ENCODE assay signal across 8 cellular contexts in genomic region chr14:69726761-69727511, GRCh38. TPM values are rescaled to one million over a fixed set of nuclear protein-coding genes. Genes with fewer than 3 reads are reported as not detected.
DNase-seq lines count a peak whose midpoint lies in the region; ATAC-seq, FAIRE-seq and TF ChIP-seq lines count a peak whose summit lies in the region.

No MANE protein-coding gene starts in this region.

- ATAC-seq in A549: peak; percentile 98 to 99
- ATAC-seq in GM18498 (IDR thresholded peaks at IDR 0.05; ENCODE audit: unreplicated experiment): peak; percentile 95
- peak; percentile 89 for ATAC-seq in HG03066 (IDR thresholded peaks at IDR 0.05; ENCODE audit: low read depth, unreplicated experiment)

- peak; percentile 97 to 99 for TF ChIP-seq RAD21 in A549 (conservative IDR thresholded peaks at IDR 0.05 in 1 of 2, IDR thresholded peaks at IDR 0.05 in 1 of 2)
- TF ChIP-seq RAD21 in liver (IDR thresholded peaks at IDR 0.05): peak; percentile 96 to 99

- peak overlapping the region; percentile 59 to 72 for H3K9ac ChIP-seq in liver (ENCODE audit: low read depth in 1 of 2, low read length in 2 of 2)

- H3K36me3 ChIP-seq in liver (ENCODE audit: control insufficient read depth in 4 of 4, insufficient read depth in 3 of 4, low read depth in 1 of 4, low read length in 3 of 4): no peaks in the 10 kb centered on the region

- TF ChIP-seq CTCF in A549 (IDR thresholded peaks at IDR 0.05) (peak; percentile 98), liver (IDR thresholded peaks at IDR 0.05; ENCODE audit: low read depth, low read length, missing input control) (peak; percentile 92)

- peak; percentile 59 to 85 for DNase-seq in A549 (ENCODE audit: low read depth in 1 of 2, low spot score in 1 of 2)
- DNase-seq in NCI-H2227 treated with DMSO at 0.1 percent for 48 hours (lab: John Stamatoyannopoulos, UW): peak; percentile 73
- peak; percentile 83 for DNase-seq in activated CD4-positive, alpha-beta T cell treated with anti-CD3 and anti-CD28 coated beads, Interleukin-2, amount 50 U/mL, for 1 hour
- DNase-seq in cortex of kidney (lab: John Stamatoyannopoulos, UW): peak; percentile 38
- DNase-seq in stimulated activated CD4-positive, alpha-beta T cell treated with anti-CD3 and anti-CD28 coated beads, Interleukin-4, amount 100 ng/mL, for 1 hour: peak; percentile 84

- no peaks in the 10 kb centered on the region for H3K27me3 ChIP-seq in liver (ENCODE audit: control insufficient read depth in 4 of 4, insufficient read depth in 4 of 4, low read length in 3 of 4)

- CTCF ChIA-PET in A549 (lab: Yijun Ruan, JAX): interaction anchor here (0.7 to 4.6 kb wide), 53 partner anchors 9 to 485 kb away, joined by 3 to 115 read pairs (median 5); partner anchors contain the start of gene CCDC177

- FAIRE-seq in A549 (lab: Jason Lieb, UNC): no peak

- WGBS in A549 (ENCODE audit: missing lambda C conversion rate): 10% methylated on average over 47 of the region's 51 CpGs
- 5% methylated on average over 51 of the region's 51 CpGs for WGBS in liver

- peak overlapping the region; percentile 39 for H3K4me3 ChIP-seq in A549
- peak overlapping the region; percentile 18 to 70 (median 43) for H3K4me3 ChIP-seq in liver (ENCODE audit: low read depth in 1 of 3, low read length in 3 of 3)

- no peak for TF ChIP-seq EP300 in A549 (IDR thresholded peaks at IDR 0.05)

- peak overlapping the region; percentile 64 to 79 for H3K27ac ChIP-seq in A549
- peak overlapping the region in 1 of 2 donors; percentile 38 for H3K27ac ChIP-seq in liver (ENCODE audit: low read depth in 1 of 2, low read length in 2 of 2)

- TF ChIP-seq POLR2A in A549 (IDR thresholded peaks at IDR 0.05; ENCODE audit: low read length): no peak

- peak overlapping the region; percentile 79 for H3K4me2 ChIP-seq in A549

- H3K9me3 ChIP-seq in A549 (no peaks in the 10 kb centered on the region), liver (ENCODE audit: control insufficient read depth in 4 of 4, low read length in 3 of 4) (no peaks in the 10 kb centered on the region)

- no peaks in the 10 kb centered on the region; the same call in 2 of the 3 replicates for H3K4me1 ChIP-seq in A549
- peaks cover 4 to 16% (median 8%) of the 10 kb centered on the region in 4 donors for H3K4me1 ChIP-seq in liver (ENCODE audit: control insufficient read depth in 4 of 4, insufficient read depth in 4 of 4, low read length in 3 of 4)

- POLR2A ChIA-PET in A549 (lab: Yijun Ruan, JAX): no interaction called here

TF ChIP-seq in A549, 52 proteins besides CTCF, POLR2A, EP300 and RAD21:
- TF ChIP-seq MAX (IDR thresholded peaks at IDR 0.05) (peak; percentile 86), E2F6 (IDR thresholded peaks at IDR 0.05; ENCODE audit: borderline replicate concordance, low read depth) (peak; percentile 84; the same call in 1 of the 2 replicates), SMC3 (IDR thresholded peaks at IDR 0.05) (peak; percentile 98), HMGXB4 (CRISPR knock-in tag; IDR thresholded peaks at IDR 0.05; ENCODE audit: borderline replicate concordance) (no peak)

TF ChIP-seq in liver, 16 proteins besides CTCF, POLR2A, EP300 and RAD21:
- TF ChIP-seq RXRA (IDR thresholded peaks at IDR 0.05): no peak
- TF ChIP-seq YY1 (IDR thresholded peaks at IDR 0.05): no peak
- TF ChIP-seq SP1 (IDR thresholded peaks at IDR 0.05): no peak
- TF ChIP-seq FOXA1 (IDR thresholded peaks at IDR 0.05): no peak

RNA-seq across cellular contexts. Expression of gene SRSF5, which starts 40.0 kb away (rescaled TPM):
- polyA plus RNA-seq in A549 (2011; rRNA removed): 184 and 355 TPM in 2 replicates
- polyA plus RNA-seq in A549 (2012; cell fraction: cytosol; rRNA removed): 129 and 165 TPM in 2 replicates
- 133 and 179 TPM in 2 replicates for polyA plus RNA-seq in A549 (2012; cell fraction: nucleus; rRNA removed)
- 259 to 324 TPM (median 285 TPM) in 3 replicates for polyA plus RNA-seq in A549 (2017; fragmentation: RNase III; extraction: RNeasy Plus Mini Kit Qiagen cat#74134 plus additional on column Dnase treatment)
- 110 and 139 TPM in 2 replicates for polyA minus RNA-seq in A549 (2011; rRNA and poly(A)+ RNA removed)
- total RNA-seq in liver: 100 to 1,000 TPM in 1 of 2 donors, 10 to 100 TPM in 1; 74.4 to 254 TPM
- 100 to 1,000 TPM in 1 of 2 donors, 10 to 100 TPM in 1; 89.7 to 205 TPM for polyA plus RNA-seq in liver
